Comparison of ENCODE assay signal across 8 cellular contexts in genomic region chr19:17539288-17540117, GRCh38. TPM values are rescaled to one million over a fixed set of nuclear protein-coding genes. Genes with fewer than 3 reads are reported as not detected.
DNase-seq lines count a peak whose midpoint lies in the region; ATAC-seq and TF ChIP-seq lines count a peak whose summit lies in the region.

No MANE protein-coding gene starts in this region.

- peak; percentile 97 for DNase-seq in Jurkat, Clone E6-1 (ENCODE audit: low read depth, low spot score)
- DNase-seq in OCI-LY7 (ENCODE audit: low spot score) (peak; percentile 97), activated T-cell treated with anti-CD3 and anti-CD28 coated beads for 24 hours (ENCODE audit: low read depth) (peak; percentile 95), epithelial cell of prostate (ENCODE audit: low read depth, low spot score) (peak; percentile 44), middle frontal gyrus (ENCODE audit: extremely low spot score, low spot score) (peak; percentile 54)
- DNase-seq in stimulated activated CD8-positive, alpha-beta memory T cell treated with anti-CD3 and anti-CD28 coated beads, Interleukin-15, amount 100 ng/mL, for 4 hours (ENCODE audit: low read depth in 2 of 2): peak; percentile 79 to 91

- no peak overlapping the region for H2AFZ ChIP-seq in OCI-LY7 (ENCODE audit: low read length)

- no peaks in the 10 kb centered on the region for H3K9me3 ChIP-seq in OCI-LY7 (ENCODE audit: low read length)

- H3K27ac ChIP-seq in 22Rv1 (peak overlapping the region; percentile 62), OCI-LY7 (ENCODE audit: low read depth, low read length, poor library complexity, severe bottlenecking) (peak overlapping the region; percentile 12), epithelial cell of prostate (no peak overlapping the region)

- H3K4me3 ChIP-seq in Jurkat, Clone E6-1 (ENCODE audit: low read length): peak overlapping the region; percentile 50
- peak overlapping the region; percentile 58 for H3K4me3 ChIP-seq in OCI-LY7 (ENCODE audit: low read depth, low read length, poor library complexity, severe bottlenecking)

- no peaks in the 10 kb centered on the region for H3K79me2 ChIP-seq in OCI-LY7 (ENCODE audit: insufficient read depth, low read depth, low read length)

- H4K20me1 ChIP-seq in OCI-LY7 (ENCODE audit: insufficient read depth, low read length): no peaks in the 10 kb centered on the region

- H3K36me3 ChIP-seq in OCI-LY7 (ENCODE audit: insufficient read depth, low read length): peaks cover 86% of the 10 kb centered on the region

- POLR2A ChIA-PET in OCI-LY7 (lab: Charles Lee): interaction anchor here (0.8 kb wide), 1 partner anchor 10 kb away, joined by 5 read pairs; no protein-coding TSS in a partner anchor

- peak; percentile 66 for ATAC-seq in GM18909 (IDR thresholded peaks at IDR 0.05; ENCODE audit: poor library complexity, unreplicated experiment)

- BruUV-seq in OCI-LY7 (replicated peaks; lab: Mats Ljungman, UMichigan): no TSS peak

- CTCF ChIA-PET in OCI-LY7 (lab: Charles Lee; ENCODE audit: unreplicated experiment): no interaction called here

- intact Hi-C loops in OCI-LY7 (cut with micrococcal nuclease; ENCODE audit: unreplicated experiment): no loop called here

- TF ChIP-seq CTCF in 22Rv1 (IDR thresholded peaks at IDR 0.05) (peak; percentile 46), OCI-LY7 (conservative IDR thresholded peaks at IDR 0.05; ENCODE audit: low read length) (no peak)

- H3K4me2 ChIP-seq in OCI-LY7 (ENCODE audit: low read length): peak overlapping the region; percentile 68

- H3K4me1 ChIP-seq in OCI-LY7 (ENCODE audit: insufficient read depth, low read length, poor library complexity, severe bottlenecking): peaks cover 16% of the 10 kb centered on the region

- no peaks in the 10 kb centered on the region for H3K9me2 ChIP-seq in OCI-LY7 (ENCODE audit: insufficient read depth, low read length)

RNA-seq across cellular contexts. Expression of gene COLGALT1, which starts 15.9 kb away (rescaled TPM):
- 35.3 TPM for polyA plus RNA-seq in Jurkat, Clone E6-1 (2012; ENCODE audit: insufficient read depth, insufficient read length)
- total RNA-seq in OCI-LY7 (2014; rRNA removed; shearing (Covaris generic)): 43.0 and 49.6 TPM in 2 replicates
- total RNA-seq in OCI-LY7 (2022): 57.2 and 68.6 TPM in 2 replicates

RNA-seq across cellular contexts. Expression of gene PGLS, which starts 28.1 kb away (rescaled TPM):
- polyA plus RNA-seq in Jurkat, Clone E6-1 (2012; ENCODE audit: insufficient read depth, insufficient read length): 55.0 TPM
- total RNA-seq in OCI-LY7 (2014; rRNA removed; shearing (Covaris generic)): 86.5 and 107 TPM in 2 replicates
- total RNA-seq in OCI-LY7 (2022): 146 and 158 TPM in 2 replicates

Comparison
In these comparisons a context has a peak if more than half of its experiments do, and no peak if none do; other contexts are left out.
1. DNase-seq: peak in every context shown above with its lines; median percentile 97 in Jurkat, Clone E6-1; 97 in OCI-LY7; 95 in activated T-cell treated with anti-CD3 and anti-CD28 coated beads for 24 hours; 85 in stimulated activated CD8-positive, alpha-beta memory T cell treated with anti-CD3 and anti-CD28 coated beads, Interleukin-15, amount 100 ng/mL, for 4 hours; 54 in middle frontal gyrus; 44 in epithelial cell of prostate.